Comparison of ENCODE assay signal across 22 cellular contexts in genomic region chr3:109933576-109933975, GRCh38.
DNase-seq lines count a peak whose midpoint lies in the region; ATAC-seq and TF ChIP-seq lines count a peak whose summit lies in the region.
"Had no signal": no experiment of that assay in that cellular context is flagged by ENCODE, and none has a peak within 500 bp of the region (broad histone marks: within the 10 kb centered on the region; RNA-seq: fewer than 3 reads in every experiment).

No MANE protein-coding gene starts in this region.

- dilution Hi-C loops in IMR-90 (cut with HindIII; ENCODE audit: low sequenced_read_pairs, unreplicated experiment) = no loop called here

- no peak overlapping the region for H3K27ac ChIP-seq in IMR-90 (ENCODE audit: insufficient read depth, low read length)
- no peak overlapping the region for H3K27ac ChIP-seq in neural cell (ENCODE audit: low read length)
- no peak overlapping the region for H3K27ac ChIP-seq in mesendoderm (ENCODE audit: low read depth, low read length)
- H3K27ac ChIP-seq: 22Rv1; A549; BLaER1 treated with 17β-estradiol and CSF1 and Interleukin-3, amounts not matched to agents 10 nM and 100 nM; C4-2B had no signal

- no peaks in the 10 kb centered on the region for H3K36me3 Mint-ChIP-seq in Calu3 (ENCODE audit: insufficient read depth, unreplicated experiment)
- H3K36me3 Mint-ChIP-seq: CD8-positive, alpha-beta T cell had no signal

- H4K91ac ChIP-seq in IMR-90 (ENCODE audit: insufficient read depth, low read depth, low read length) = no peak overlapping the region

- no peak for ATAC-seq in IMR-90 (ENCODE audit: low read depth)
- ATAC-seq in HG02588 (IDR thresholded peaks at IDR 0.05; ENCODE audit: unreplicated experiment) = no peak
- ATAC-seq: A549; CD8-positive, alpha-beta T cell; GM12878 had no signal

- TF ChIP-seq POLR2A in IMR-90 (IDR thresholded peaks at IDR 0.05; ENCODE audit: low read depth, low read length) = no peak

- H3K4ac ChIP-seq in IMR-90 (ENCODE audit: low read depth, low read length) (no peak overlapping the region), mesendoderm (ENCODE audit: low read depth, low read length) (no peak overlapping the region)

- H3K4me1 ChIP-seq in IMR-90 (ENCODE audit: control insufficient read depth, insufficient read depth, low read length) (no peaks in the 10 kb centered on the region), mesendoderm (ENCODE audit: control insufficient read depth, low read depth, low read length) (no peaks in the 10 kb centered on the region)
- H3K4me1 ChIP-seq: BLaER1 treated with 17β-estradiol and CSF1 and Interleukin-3, amounts not matched to agents 10 nM and 100 nM; Caco-2 had no signal

- no CpG with 5 or more reads among the region's 1 CpG for WGBS in IMR-90 (ENCODE audit: extremely low coverage in 2 of 2, insufficient read length in 1 of 2), 2 experiments
- WGBS in mesendoderm (ENCODE audit: extremely low coverage, insufficient coverage, low lambda C conversion rate) = no CpG with 5 or more reads among the region's 1 CpG

- H2BK120ac ChIP-seq in IMR-90 (ENCODE audit: low read depth, low read length) (no peak overlapping the region), mesendoderm (ENCODE audit: low read depth, low read length) (no peak overlapping the region)

- peaks cover 2% of the 10 kb centered on the region for H3K9me3 Mint-ChIP-seq in Calu3 (ENCODE audit: low read depth, unreplicated experiment)
- H3K9me3 Mint-ChIP-seq: CD4-positive, alpha-beta T cell; CD8-positive, alpha-beta T cell had no signal

- H3K56ac ChIP-seq in IMR-90 (ENCODE audit: extremely low read depth, insufficient read depth, low read length) = no peak overlapping the region
- no peak overlapping the region for H3K56ac ChIP-seq in mesendoderm (ENCODE audit: low read length)

- H2AFZ ChIP-seq in IMR-90 (replicated peaks; ENCODE audit: low read length, poor library complexity) = no peak overlapping the region
- H2AFZ ChIP-seq in neural cell (ENCODE audit: low read depth, low read length) = no peak overlapping the region

- no peaks in the 10 kb centered on the region for H3K9me2 ChIP-seq in neural cell (ENCODE audit: insufficient read depth, low read length)

- no peak overlapping the region for H2AK9ac ChIP-seq in IMR-90 (replicated peaks; ENCODE audit: low read depth, low read length, poor library complexity)

- POLR2A ChIA-PET in IMR-90 (lab: Charles Lee; ENCODE audit: unreplicated experiment) = no interaction called here

- 0 out of 2 replicates have a peak overlapping the region, but pooled peaks have one; percentile 33 for H2BK20ac ChIP-seq in IMR-90 (ENCODE audit: low read depth, low read length)

- H3K9me1 ChIP-seq in IMR-90 (ENCODE audit: insufficient read depth, low read length) = no peaks in the 10 kb centered on the region

- H2BK5ac ChIP-seq in IMR-90 (ENCODE audit: low read depth, low read length, poor library complexity, severe bottlenecking) (no peak overlapping the region), mesendoderm (ENCODE audit: low read length) (no peak overlapping the region)

- H3K4me3 ChIP-seq in IMR-90 (ENCODE audit: insufficient read depth, low read depth, low read length) (no peak overlapping the region), neural cell (ENCODE audit: low read length) (no peak overlapping the region), mesendoderm (ENCODE audit: low read length) (no peak overlapping the region)
- H3K4me3 ChIP-seq: A549; BLaER1 treated with 17β-estradiol and CSF1 and Interleukin-3, amounts not matched to agents 10 nM and 100 nM; GM12878 had no signal

- H3K36me3 ChIP-seq in IMR-90 (ENCODE audit: control insufficient read depth, insufficient read depth, low read length) (no peaks in the 10 kb centered on the region), neural cell (ENCODE audit: insufficient read depth, low read length) (no peaks in the 10 kb centered on the region), mesendoderm (ENCODE audit: control insufficient read depth, insufficient read depth, low read length) (no peaks in the 10 kb centered on the region)
- H3K36me3 ChIP-seq: BLaER1 treated with 17β-estradiol and CSF1 and Interleukin-3, amounts not matched to agents 10 nM and 100 nM had no signal

- CTCF ChIA-PET in Calu3 (lab: Charles Lee) (no interaction called here), IMR-90 (lab: Yijun Ruan, JAX) (no interaction called here)

- H3F3A ChIP-seq in neural cell (ENCODE audit: insufficient read depth, low read length, poor library complexity, severe bottlenecking) = peaks cover 9% of the 10 kb centered on the region

- H3K23ac ChIP-seq in IMR-90 (ENCODE audit: low read depth, low read length) (no peak overlapping the region), mesendoderm (ENCODE audit: low read length) (no peak overlapping the region)

- H3K9me3 ChIP-seq in IMR-90 (ENCODE audit: control insufficient read depth, insufficient read depth, low read length) = no peaks in the 10 kb centered on the region
- no peaks in the 10 kb centered on the region for H3K9me3 ChIP-seq in neural cell (ENCODE audit: low read length)
- H3K9me3 ChIP-seq: A549; BLaER1 treated with 17β-estradiol and CSF1 and Interleukin-3, amounts not matched to agents 10 nM and 100 nM; Caco-2 had no signal

- H3K27me3 ChIP-seq in IMR-90 (ENCODE audit: control insufficient read depth, insufficient read depth, low read length) = no peaks in the 10 kb centered on the region
- H3K27me3 ChIP-seq in neural cell (ENCODE audit: insufficient read depth, low read depth, low read length) = no peaks in the 10 kb centered on the region
- H3K27me3 ChIP-seq in mesendoderm (ENCODE audit: insufficient read depth, low read length, poor library complexity) = no peaks in the 10 kb centered on the region
- H3K27me3 ChIP-seq: BLaER1 treated with 17β-estradiol and CSF1 and Interleukin-3, amounts not matched to agents 10 nM and 100 nM had no signal

- BruUV-seq in Calu3 (replicated peaks; lab: Mats Ljungman, UMichigan) (no TSS peak), IMR-90 (replicated peaks; lab: Mats Ljungman, UMichigan) (no TSS peak)

- H3K9ac ChIP-seq in IMR-90 (ENCODE audit: low read depth, low read length) (no peak overlapping the region), neural cell (ENCODE audit: low read length) (no peak overlapping the region), mesendoderm (ENCODE audit: low read length) (no peak overlapping the region)
- H3K9ac ChIP-seq: BLaER1 treated with 17β-estradiol and CSF1 and Interleukin-3, amounts not matched to agents 10 nM and 100 nM had no signal

- no peak overlapping the region for H3K4me2 ChIP-seq in IMR-90 (ENCODE audit: low read depth, low read length)
- no peak overlapping the region for H3K4me2 ChIP-seq in neural cell (ENCODE audit: low read length)
- H3K4me2 ChIP-seq in mesendoderm (ENCODE audit: low read length) = no peak overlapping the region
- H3K4me2 ChIP-seq: A549; BLaER1 treated with 17β-estradiol and CSF1 and Interleukin-3, amounts not matched to agents 10 nM and 100 nM had no signal

- H3K18ac ChIP-seq in IMR-90 (ENCODE audit: low read depth, low read length) = no peak overlapping the region
- H3K18ac ChIP-seq in mesendoderm (ENCODE audit: low read length) = no peak overlapping the region

- H2AK5ac ChIP-seq in IMR-90 (ENCODE audit: low read depth, low read length) = no peak overlapping the region
- H2AK5ac ChIP-seq in mesendoderm (ENCODE audit: low read length) = no peak overlapping the region

- H3K79me2 ChIP-seq in neural cell (replicated peaks; ENCODE audit: insufficient read depth, low read length) (no peaks in the 10 kb centered on the region), mesendoderm (ENCODE audit: control insufficient read depth, insufficient read depth, low read length) (no peaks in the 10 kb centered on the region)

- H4K20me1 ChIP-seq in IMR-90 (ENCODE audit: insufficient read depth, low read length) = no peaks in the 10 kb centered on the region
- H4K20me1 ChIP-seq in neural cell (ENCODE audit: insufficient read depth) = no peaks in the 10 kb centered on the region
- H4K20me1 ChIP-seq: BLaER1 treated with 17β-estradiol and CSF1 and Interleukin-3, amounts not matched to agents 10 nM and 100 nM had no signal

- H3K4me3 Mint-ChIP-seq in Calu3 (ENCODE audit: low read depth, unreplicated experiment) = no peak overlapping the region
- H3K4me3 Mint-ChIP-seq: B cell; CD4-positive, alpha-beta T cell; CD8-positive, alpha-beta T cell had no signal

- TF ChIP-seq EP300 in neural cell (conservative IDR thresholded peaks at IDR 0.05; ENCODE audit: poor library complexity, severe bottlenecking) = peak; percentile 95

- H3K4me1 Mint-ChIP-seq in Calu3 (ENCODE audit: low read depth, unreplicated experiment) = peaks cover 47% of the 10 kb centered on the region
- H3K4me1 Mint-ChIP-seq: B cell had no signal

- intact Hi-C loops in Calu3 (cut with micrococcal nuclease; ENCODE audit: unreplicated experiment) (no loop called here), IMR-90 (cut with micrococcal nuclease) (no loop called here)

- H3K27me3 Mint-ChIP-seq in Calu3 (ENCODE audit: unreplicated experiment) = no peaks in the 10 kb centered on the region
- H3K27me3 Mint-ChIP-seq: B cell; CD4-positive, alpha-beta T cell had no signal

- H3K79me1 ChIP-seq in IMR-90 (ENCODE audit: low read depth in 1 of 2, low read length in 2 of 2) (no peaks in the 10 kb centered on the region), mesendoderm (ENCODE audit: low read length) (no peaks in the 10 kb centered on the region)

- no peak overlapping the region for H4K8ac ChIP-seq in IMR-90 (ENCODE audit: low read depth in 2 of 2, low read length in 2 of 2)
- no peak overlapping the region for H4K8ac ChIP-seq in mesendoderm (ENCODE audit: low read depth, low read length)

- TF ChIP-seq CTCF in Calu3 (IDR thresholded peaks at IDR 0.05; ENCODE audit: unreplicated experiment) (no peak), IMR-90 (conservative IDR thresholded peaks at IDR 0.05; ENCODE audit: low read depth, low read length) (no peak), neural cell (IDR thresholded peaks at IDR 0.05; ENCODE audit: poor library complexity, severe bottlenecking) (no peak)

- TF ChIP-seq RAD21 in IMR-90 (IDR thresholded peaks at IDR 0.05; ENCODE audit: low read length) (no peak), neural cell (conservative IDR thresholded peaks at IDR 0.05) (no peak)

- no peak overlapping the region for H3K14ac ChIP-seq in IMR-90 (replicated peaks; ENCODE audit: low read depth, low read length)

- DNase-seq in Calu3 = no peak
- DNase-seq in IMR-90 = no peak
- DNase-seq in mesendoderm = no peak
- DNase-seq: AML-193; Caco-2; CD4-positive, alpha-beta T cell; CD8-positive, alpha-beta T cell; DMS 273 treated with DMSO at 0.1 percent for 48 hours; DMS153; DMS53; DMS79; DND-41; EL; GDM1 had no signal

- no peak overlapping the region for H4K5ac ChIP-seq in IMR-90 (ENCODE audit: low read depth, low read length)
- no peak overlapping the region for H4K5ac ChIP-seq in mesendoderm (ENCODE audit: low read length)

- in situ Hi-C loops in IMR-90 (cut with MboI; ENCODE audit: low sequenced_read_pairs) = no loop called here

- peak overlapping the region; percentile 42 for H3K27ac Mint-ChIP-seq in Calu3 (ENCODE audit: unreplicated experiment)
- H3K27ac Mint-ChIP-seq: B cell; CD4-positive, alpha-beta T cell; CD8-positive, alpha-beta T cell had no signal

- H2BK15ac ChIP-seq in IMR-90 (ENCODE audit: low read depth, low read length) (no peak overlapping the region), mesendoderm (replicated peaks; ENCODE audit: low read depth) (no peak overlapping the region)

TF ChIP-seq in neural cell, 6 proteins besides CTCF, POLR2A, EP300 and RAD21 (continues in another document):
- TF ChIP-seq SMC3 (conservative IDR thresholded peaks at IDR 0.05; ENCODE audit: poor library complexity) = no peak
